Comparison of ENCODE assay signal across 9 cellular contexts in the genomic region with DNA sequence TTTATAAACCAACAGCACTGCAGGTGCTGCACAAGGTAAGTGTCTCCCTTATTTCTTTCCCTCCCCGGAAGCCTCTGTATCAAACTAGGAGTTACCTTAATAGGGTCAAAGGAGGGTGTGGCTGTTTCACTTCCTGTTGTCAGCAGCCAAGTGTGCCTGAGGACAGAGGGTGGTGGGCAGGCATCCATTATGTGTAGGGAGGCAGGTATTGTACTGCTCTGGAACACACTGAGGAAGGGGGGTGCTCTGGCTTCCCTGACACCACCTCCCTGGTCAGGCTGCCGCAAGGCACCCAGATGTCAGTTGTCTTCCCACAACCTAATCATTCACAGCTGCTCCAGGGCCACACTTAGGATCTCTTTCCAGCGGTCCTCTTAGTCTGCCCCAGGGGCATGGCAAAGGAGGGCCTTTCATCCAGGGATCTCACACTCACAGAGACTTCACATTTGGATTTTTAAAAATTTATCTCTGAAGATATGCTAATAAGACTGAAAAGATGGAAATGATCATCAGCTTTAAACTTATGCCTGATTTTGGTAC.
A peak's percentile ranks its signal among the peaks of the same experiment; 100 is the strongest.
DNase-seq lines count a peak whose midpoint lies in the region; ATAC-seq lines count a peak whose summit lies in the region.
"Had no signal": no experiment of that assay in that cellular context is flagged by ENCODE, and none has a peak within 500 bp of the region (broad histone marks: within the 10 kb centered on the region; RNA-seq: fewer than 3 reads in every experiment).

No MANE protein-coding gene starts in this region.

- no peaks in the 10 kb centered on the region for H3K9me3 Mint-ChIP-seq in activated CD4-positive, alpha-beta T cell treated with anti-CD3 and anti-CD28 coated beads, Interleukin-2, amount 10 ng/mL, durations not matched to agents 24 days and 14 days
- H3K9me3 Mint-ChIP-seq in T-cell = no peaks in the 10 kb centered on the region

- H3K9ac ChIP-seq in rectal smooth muscle tissue (ENCODE audit: low read length) = no peak overlapping the region
- H3K9ac ChIP-seq: BLaER1 treated with 17β-estradiol and CSF1 and Interleukin-3, amounts not matched to agents 10 nM and 100 nM had no signal

- H3K36me3 Mint-ChIP-seq in activated CD4-positive, alpha-beta T cell treated with anti-CD3 and anti-CD28 coated beads, Interleukin-2, amount 10 ng/mL, durations not matched to agents 24 days and 14 days (ENCODE audit: low read depth) = no peaks in the 10 kb centered on the region
- H3K36me3 Mint-ChIP-seq in T-cell = no peaks in the 10 kb centered on the region

- peak overlapping the region; percentile 44 for H3K4me3 ChIP-seq in rectal smooth muscle tissue (ENCODE audit: low read length)
- H3K4me3 ChIP-seq: BLaER1 treated with 17β-estradiol and CSF1 and Interleukin-3, amounts not matched to agents 10 nM and 100 nM had no signal

- H3K27me3 Mint-ChIP-seq in activated CD4-positive, alpha-beta T cell treated with anti-CD3 and anti-CD28 coated beads, Interleukin-2, amount 10 ng/mL, durations not matched to agents 24 days and 14 days = peaks cover 6% of the 10 kb centered on the region
- peaks cover 0 to 5% of the 10 kb centered on the region in 2 donors for H3K27me3 Mint-ChIP-seq in T-cell

- no peaks in the 10 kb centered on the region for H3K36me3 ChIP-seq in rectal smooth muscle tissue (ENCODE audit: control insufficient read depth, insufficient read depth, low read length)
- H3K36me3 ChIP-seq: BLaER1 treated with 17β-estradiol and CSF1 and Interleukin-3, amounts not matched to agents 10 nM and 100 nM had no signal

- ATAC-seq in HG03025 (IDR thresholded peaks at IDR 0.05; ENCODE audit: low FRiP score, unreplicated experiment) (peak; percentile 78), T-cell (replicated peaks in 1 of 4) (peak; percentile 47 to 89 (median 84)), GM21360 (IDR thresholded peaks at IDR 0.05; ENCODE audit: unreplicated experiment) (no peak), HG02623 (IDR thresholded peaks at IDR 0.05; ENCODE audit: unreplicated experiment) (no peak)

- CTCF ChIA-PET in T-cell (lab: Charles Lee) = interaction anchor here in 1 of 2 donors (1.0 kb wide), 1 partner anchor 307 kb away, joined by 3 read pairs; no protein-coding TSS in a partner anchor

- POLR2A ChIA-PET in T-cell (lab: Charles Lee) = no interaction called here

- H3K27ac Mint-ChIP-seq in activated CD4-positive, alpha-beta T cell treated with anti-CD3 and anti-CD28 coated beads, Interleukin-2, amount 10 ng/mL, durations not matched to agents 24 days and 14 days = no peak overlapping the region
- H3K27ac Mint-ChIP-seq in T-cell = peak overlapping the region; percentile 84 to 89

- H3K4me1 Mint-ChIP-seq in activated CD4-positive, alpha-beta T cell treated with anti-CD3 and anti-CD28 coated beads, Interleukin-2, amount 10 ng/mL, durations not matched to agents 24 days and 14 days = peaks cover 17% of the 10 kb centered on the region
- H3K4me1 Mint-ChIP-seq in T-cell = peaks cover 11 to 47% (median 36%) of the 10 kb centered on the region in 3 donors

- H3K27me3 ChIP-seq in rectal smooth muscle tissue (ENCODE audit: control insufficient read depth, insufficient read depth, low read length) = no peaks in the 10 kb centered on the region
- H3K27me3 ChIP-seq: BLaER1 treated with 17β-estradiol and CSF1 and Interleukin-3, amounts not matched to agents 10 nM and 100 nM had no signal

- peak; percentile 71 for DNase-seq in activated CD4-positive, alpha-beta T cell treated with anti-CD3 and anti-CD28 coated beads, Interleukin-2, amount 10 ng/mL, durations not matched to agents 24 days and 14 days
- DNase-seq in activated CD4-positive, alpha-beta T cell treated with anti-CD3 and anti-CD28 coated beads for 48 hours = no peak
- DNase-seq in T-cell = peak in 25 of 34 experiments; percentile 9 to 56 (median 31)
- DNase-seq in A172 (ENCODE audit: low spot score) = no peak

- intact Hi-C loops in activated CD4-positive, alpha-beta T cell treated with anti-CD3 and anti-CD28 coated beads, Interleukin-2, amount 10 ng/mL, durations not matched to agents 24 days and 14 days (cut with micrococcal nuclease) = loop anchor here (10.0 kb wide), 1 partner anchor 380 kb away; a partner anchor contains a TSS

- no peak overlapping the region for H3K27ac ChIP-seq in rectal smooth muscle tissue (ENCODE audit: low read depth, low read length)
- H3K27ac ChIP-seq: BLaER1 treated with 17β-estradiol and CSF1 and Interleukin-3, amounts not matched to agents 10 nM and 100 nM had no signal

- no peaks in the 10 kb centered on the region for H3K4me1 ChIP-seq in rectal smooth muscle tissue (ENCODE audit: control insufficient read depth, insufficient read depth, low read length)

- peak overlapping the region; percentile 36 for H3K4me3 Mint-ChIP-seq in activated CD4-positive, alpha-beta T cell treated with anti-CD3 and anti-CD28 coated beads, Interleukin-2, amount 10 ng/mL, durations not matched to agents 24 days and 14 days
- H3K4me3 Mint-ChIP-seq in T-cell = peak overlapping the region; percentile 30 to 34 (median 32)

Comparison
In these comparisons a context has a peak if more than half of its experiments do, and no peak if none do; other contexts are left out.
1. DNase-seq: peak in activated CD4-positive, alpha-beta T cell treated with anti-CD3 and anti-CD28 coated beads, Interleukin-2, amount 10 ng/mL, durations not matched to agents 24 days and 14 days (single experiment) and T-cell (25 of 34); none in activated CD4-positive, alpha-beta T cell treated with anti-CD3 and anti-CD28 coated beads for 48 hours (single experiment) and A172 (single experiment).
2. ATAC-seq: peak in HG03025 (single experiment) and T-cell (4 of 4); none in GM21360 (single experiment) and HG02623 (single experiment).